ENCODE assay signal across 2 cellular contexts in genomic region chr5:119437785-119438377, GRCh38.
TF ChIP-seq lines count a peak whose summit lies in the region.

No MANE protein-coding gene starts in this region.

TF ChIP-seq in HEK293, 187 proteins besides CTCF, POLR2A, EP300 and RAD21:
- peak; percentile 93 for TF ChIP-seq ZNF596 (tag by site-specific recombination; IDR thresholded peaks at IDR 0.05)

TF ChIP-seq in HepG2, 621 proteins besides CTCF, POLR2A, EP300 and RAD21:
- TF ChIP-seq, protein P1, sequence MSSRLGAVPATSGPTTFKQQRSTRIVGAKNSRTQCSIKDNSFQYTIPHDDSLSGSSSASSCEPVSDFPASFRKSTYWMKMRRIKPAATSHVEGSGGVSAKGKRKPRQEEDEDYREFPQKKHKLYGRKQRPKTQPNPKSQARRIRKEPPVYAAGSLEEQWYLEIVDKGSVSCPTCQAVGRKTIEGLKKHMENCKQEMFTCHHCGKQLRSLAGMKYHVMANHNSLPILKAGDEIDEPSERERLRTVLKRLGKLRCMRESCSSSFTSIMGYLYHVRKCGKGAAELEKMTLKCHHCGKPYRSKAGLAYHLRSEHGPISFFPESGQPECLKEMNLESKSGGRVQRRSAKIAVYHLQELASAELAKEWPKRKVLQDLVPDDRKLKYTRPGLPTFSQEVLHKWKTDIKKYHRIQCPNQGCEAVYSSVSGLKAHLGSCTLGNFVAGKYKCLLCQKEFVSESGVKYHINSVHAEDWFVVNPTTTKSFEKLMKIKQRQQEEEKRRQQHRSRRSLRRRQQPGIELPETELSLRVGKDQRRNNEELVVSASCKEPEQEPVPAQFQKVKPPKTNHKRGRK (CRISPR knock-in tag; IDR thresholded peaks at IDR 0.05): 0 out of 2 replicates have a peak, but pooled peaks have one; percentile 38
TF ChIP-seq in HepG2: peak in this region for 1; not testable (repeated sequence) for 620.
